In genomic region chrY:15779891-15780290, GRCh38 we compare ENCODE assay signal across 34 cellular contexts.
"Had no signal": no experiment of that assay in that cellular context is flagged by ENCODE, and none has a peak within 500 bp of the region (broad histone marks: within the 10 kb centered on the region; RNA-seq: fewer than 3 reads in every experiment).

No MANE protein-coding gene starts in this region.

- H3K4me3 ChIP-seq: MG63 had no signal

- H3K36me3 ChIP-seq: MG63 had no signal

- DNase-seq: Karpas-422, Kasumi-1, MG63, MM.1S, MV-4-11, NCI-H1048, NCI-H1092, NCI-H1092 treated with DMSO at 0.1 percent for 48 hours, NCI-H1105, NCI-H1105 treated with DMSO at 0.1 percent for 48 hours, NCI-H1417, NCI-H1417 treated with DMSO at 0.1 percent for 48 hours, NCI-H1436, NCI-H1436 treated with DMSO at 0.1 percent for 48 hours, NCI-H146, NCI-H1694, NCI-H1694 treated with DMSO at 0.1 percent for 48 hours, NCI-H187, NCI-H187 treated with DMSO at 0.1 percent for 48 hours, NCI-H1930, NCI-H2029, NCI-H2029 treated with DMSO at 0.1 percent for 48 hours, NCI-H2081, NCI-H2081 treated with DMSO at 0.1 percent for 48 hours, NCI-H2107, NCI-H2171, NCI-H2171 treated with DMSO at 0.1 percent for 48 hours, NCI-H2227 treated with DMSO at 0.1 percent for 48 hours, NCI-H226, NCI-H345, NCI-H446, NCI-H446 treated with DMSO at 0.1 percent for 48 hours, NCI-H510A, NCI-H510A treated with DMSO at 0.1 percent for 48 hours had no signal

- H3K27me3 ChIP-seq: MG63 had no signal

- H3K9me3 ChIP-seq: MG63 had no signal
